In genomic region chr2:220936641-220937197, GRCh38 we compare ENCODE assay signal across 12 cellular contexts.
"Had no signal": no experiment of that assay in that cellular context is flagged by ENCODE, and none has a peak within 500 bp of the region (broad histone marks: within the 10 kb centered on the region; RNA-seq: fewer than 3 reads in every experiment).

No MANE protein-coding gene starts in this region.

- H2AFZ ChIP-seq: parathyroid adenoma had no signal

- DNase-seq: activated effector memory CD4-positive, alpha-beta T cell treated with Interleukin-2 at 50 U/mL for 16 hours; activated naive CD4-positive, alpha-beta T cell treated with anti-CD3 and anti-CD28 coated beads, Interleukin-2, amount 50 U/mL, for 16 hours; caudate nucleus; kidney glomerular epithelial cell; lower lobe of right lung; SJCRH30; stimulated activated CD4-positive, alpha-beta T cell treated with anti-CD3 and anti-CD28 coated beads, Interleukin-4, amount 100 ng/mL, for 1 hour; stimulated activated naive CD8-positive, alpha-beta T cell treated with anti-CD3 and anti-CD28 coated beads, Interleukin-15, Interleukin-2, amounts not matched to agents 100 U/mL and 50 U/mL, for 24 hours; transverse colon had no signal

- H3K27ac Mint-ChIP-seq: mesothelial cell of epicardium had no signal

- H3K27me3 ChIP-seq: SJCRH30, transverse colon had no signal

- H3K9me3 ChIP-seq: lower lobe of right lung, SJCRH30, transverse colon had no signal

- H3K4me3 ChIP-seq: lower lobe of right lung, SJCRH30, skin epidermis, transverse colon had no signal

- H3K4me3 Mint-ChIP-seq: mesothelial cell of epicardium had no signal

- H3K27ac ChIP-seq: lower lobe of right lung, parathyroid adenoma, SJCRH30, transverse colon had no signal

- H3K36me3 Mint-ChIP-seq: mesothelial cell of epicardium had no signal

- H3K4me1 ChIP-seq: lower lobe of right lung, parathyroid adenoma, SJCRH30, transverse colon had no signal

- H3K9ac ChIP-seq: parathyroid adenoma had no signal

- H3K79me2 ChIP-seq: parathyroid adenoma had no signal

- H3K36me3 ChIP-seq: lower lobe of right lung, SJCRH30, transverse colon had no signal

- ATAC-seq: lower lobe of right lung had no signal
